8 cellular contexts compared by ENCODE assay signal in the genomic region with DNA sequence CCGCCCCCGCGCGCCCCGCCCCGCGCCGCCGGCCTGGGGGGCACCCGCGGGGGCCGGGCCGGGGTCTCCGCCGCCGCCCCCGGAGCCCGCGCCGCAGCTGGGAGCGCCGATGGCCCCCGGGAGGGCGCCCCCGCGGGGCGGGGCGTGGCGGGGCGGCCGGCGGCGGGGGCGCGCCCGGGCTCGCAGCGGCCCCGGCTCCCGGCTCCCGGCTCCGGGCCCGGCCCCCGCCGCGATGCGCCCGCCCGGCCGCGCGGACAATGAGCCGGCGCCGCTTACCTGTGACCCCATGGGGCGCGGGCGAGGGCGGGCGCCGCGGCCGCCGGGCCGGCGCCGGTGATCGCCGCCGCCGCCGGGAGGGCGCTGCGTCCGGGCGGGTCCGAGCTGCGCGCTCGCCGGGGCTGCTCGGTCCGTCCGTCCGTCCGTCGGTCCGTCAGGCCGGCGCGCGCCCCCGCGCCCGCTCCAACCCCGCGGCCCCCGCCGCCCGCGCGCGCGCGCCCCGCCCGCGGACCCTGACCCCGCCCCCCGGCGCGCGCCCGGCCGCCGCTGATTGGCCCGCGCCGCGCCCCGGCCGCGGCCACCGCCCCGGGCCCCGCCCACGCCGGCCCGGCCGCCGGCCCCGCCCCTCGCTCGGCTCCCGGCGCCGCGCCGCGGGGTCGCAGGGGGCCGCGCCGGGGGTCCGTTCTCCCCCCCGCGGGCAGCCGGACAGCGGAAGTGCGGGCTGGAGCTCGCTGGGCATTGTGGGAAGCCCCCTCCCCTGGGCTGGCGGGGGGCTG. TPM values are rescaled to one million over a fixed set of nuclear protein-coding genes. Genes with fewer than 3 reads are reported as not detected.
DNase-seq lines count a peak whose midpoint lies in the region; ATAC-seq, FAIRE-seq and TF ChIP-seq lines count a peak whose summit lies in the region.

A gene with protein sequence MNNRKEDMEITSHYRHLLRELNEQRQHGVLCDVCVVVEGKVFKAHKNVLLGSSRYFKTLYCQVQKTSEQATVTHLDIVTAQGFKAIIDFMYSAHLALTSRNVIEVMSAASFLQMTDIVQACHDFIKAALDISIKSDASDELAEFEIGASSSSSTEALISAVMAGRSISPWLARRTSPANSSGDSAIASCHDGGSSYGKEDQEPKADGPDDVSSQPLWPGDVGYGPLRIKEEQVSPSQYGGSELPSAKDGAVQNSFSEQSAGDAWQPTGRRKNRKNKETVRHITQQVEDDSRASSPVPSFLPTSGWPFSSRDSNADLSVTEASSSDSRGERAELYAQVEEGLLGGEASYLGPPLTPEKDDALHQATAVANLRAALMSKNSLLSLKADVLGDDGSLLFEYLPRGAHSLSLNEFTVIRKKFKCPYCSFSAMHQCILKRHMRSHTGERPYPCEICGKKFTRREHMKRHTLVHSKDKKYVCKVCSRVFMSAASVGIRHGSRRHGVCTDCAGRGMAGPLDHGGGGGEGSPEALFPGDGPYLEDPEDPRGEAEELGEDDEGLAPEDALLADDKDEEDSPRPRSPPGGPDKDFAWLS (minus strand): TSS at position 444 of the 773 bp plus-strand sequence. CDS start 40,507 bp downstream, outside the sequence.

- CTCF ChIA-PET in activated naive CD4-positive, alpha-beta T cell treated with anti-CD3 and anti-CD28 coated beads for 36 hours (lab: Charles Lee), result no interaction called here
- CTCF ChIA-PET in WTC11 (lab: Charles Lee), result interaction anchor here (0.6 to 2.7 kb wide), 3 partner anchors 28 to 56 kb away, joined by 3 to 9 read pairs (median 4); no protein-coding TSS in a partner anchor

- POLR2A ChIA-PET in WTC11 (lab: Charles Lee), result interaction anchor here (0.6 kb wide), 1 partner anchor 33 kb away, joined by 3 read pairs; no protein-coding TSS in a partner anchor

- H3K79me2 ChIP-seq in neural cell (replicated peaks; ENCODE audit: insufficient read depth, low read length), result peaks cover 39% of the 10 kb centered on the region

- no peaks in the 10 kb centered on the region for H3K36me3 ChIP-seq in neural cell (ENCODE audit: insufficient read depth, low read length)

- H3F3A ChIP-seq in neural cell (ENCODE audit: insufficient read depth, low read length, poor library complexity, severe bottlenecking), result peaks cover 5% of the 10 kb centered on the region

- peak within 1 kb of the TSS; percentile 76 for H3K4me3 Mint-ChIP-seq in activated naive CD4-positive, alpha-beta T cell treated with anti-CD3 and anti-CD28 coated beads for 36 hours
- H3K4me3 Mint-ChIP-seq in WTC11, result peak within 1 kb of the TSS; percentile 78

- intact Hi-C loops in activated naive CD4-positive, alpha-beta T cell treated with anti-CD3 and anti-CD28 coated beads for 36 hours (cut with micrococcal nuclease), result no loop called here

- peak within 1 kb of the TSS; percentile 74 for H3K9ac ChIP-seq in neural cell (ENCODE audit: low read length)

- peaks cover 13% of the 10 kb centered on the region for H3K4me1 Mint-ChIP-seq in activated naive CD4-positive, alpha-beta T cell treated with anti-CD3 and anti-CD28 coated beads for 36 hours (ENCODE audit: low read depth)
- H3K4me1 Mint-ChIP-seq in WTC11, result peaks cover 32% of the 10 kb centered on the region

- H3K4me3 ChIP-seq in neural cell (ENCODE audit: low read length), result peak within 1 kb of the TSS; percentile 90

- no peak within 1 kb of the TSS for H3K27ac Mint-ChIP-seq in activated naive CD4-positive, alpha-beta T cell treated with anti-CD3 and anti-CD28 coated beads for 36 hours
- no peak within 1 kb of the TSS for H3K27ac Mint-ChIP-seq in WTC11

- peak; percentile 62 for ATAC-seq in HG03521 (IDR thresholded peaks at IDR 0.05; ENCODE audit: unreplicated experiment)
- ATAC-seq in WTC11, result peak; percentile 8

- H3K4me2 ChIP-seq in neural cell (ENCODE audit: low read length), result peak within 1 kb of the TSS; percentile 95

- no peak within 1 kb of the TSS for H2AFZ ChIP-seq in neural cell (ENCODE audit: low read depth, low read length)

- no peaks in the 10 kb centered on the region for H3K9me3 Mint-ChIP-seq in activated naive CD4-positive, alpha-beta T cell treated with anti-CD3 and anti-CD28 coated beads for 36 hours
- no peaks in the 10 kb centered on the region for H3K9me3 Mint-ChIP-seq in WTC11

- no peaks in the 10 kb centered on the region for H3K9me2 ChIP-seq in neural cell (ENCODE audit: insufficient read depth, low read length)

- no peak for DNase-seq in activated naive CD4-positive, alpha-beta T cell treated with anti-CD3 and anti-CD28 coated beads for 36 hours
- no peak for DNase-seq in activated naive CD4-positive, alpha-beta T cell (lab: John Stamatoyannopoulos, UW)
- DNase-seq in WTC11 (ENCODE audit: low spot score), result peak; percentile 42
- DNase-seq in frontal cortex (ENCODE audit: low spot score in 2 of 2), result peak; percentile 95
- DNase-seq in NOMO-1 treated with dmso at 0.1 percent for 144 hours (lab: John Stamatoyannopoulos, UW; ENCODE audit: unreplicated experiment), result no peak
- DNase-seq in globus pallidus (ENCODE audit: low spot score), result no peak

- no peaks in the 10 kb centered on the region for H4K20me1 ChIP-seq in neural cell (ENCODE audit: insufficient read depth)

- TF ChIP-seq EP300 in neural cell (conservative IDR thresholded peaks at IDR 0.05; ENCODE audit: poor library complexity, severe bottlenecking), result no peak

- peaks cover 36% of the 10 kb centered on the region for H3K27me3 Mint-ChIP-seq in activated naive CD4-positive, alpha-beta T cell treated with anti-CD3 and anti-CD28 coated beads for 36 hours (ENCODE audit: low read depth)
- peaks cover 42% of the 10 kb centered on the region for H3K27me3 Mint-ChIP-seq in WTC11 (ENCODE audit: low read depth)

- no peak for FAIRE-seq in frontal cortex (lab: Jason Lieb, UNC)

- H3K27ac ChIP-seq in neural cell (ENCODE audit: low read length), result peak within 1 kb of the TSS; percentile 55

- no peaks in the 10 kb centered on the region for H3K36me3 Mint-ChIP-seq in activated naive CD4-positive, alpha-beta T cell treated with anti-CD3 and anti-CD28 coated beads for 36 hours (ENCODE audit: low read depth)
- no peaks in the 10 kb centered on the region for H3K36me3 Mint-ChIP-seq in WTC11

- no peaks in the 10 kb centered on the region for H3K9me3 ChIP-seq in neural cell (ENCODE audit: low read length)

- no peak for TF ChIP-seq CTCF in WTC11 (IDR thresholded peaks at IDR 0.05)
- no peak for TF ChIP-seq CTCF in neural cell (IDR thresholded peaks at IDR 0.05; ENCODE audit: poor library complexity, severe bottlenecking)

- no peak for TF ChIP-seq RAD21 in neural cell (conservative IDR thresholded peaks at IDR 0.05)

- H3K27me3 ChIP-seq in neural cell (ENCODE audit: insufficient read depth, low read depth, low read length), result peaks cover 12% of the 10 kb centered on the region

TF ChIP-seq in WTC11, 78 proteins besides CTCF, POLR2A, EP300 and RAD21 (continues in another document):
- TF ChIP-seq ZNF671 (CRISPR knock-in tag; IDR thresholded peaks at IDR 0.05), result no peak
- peak; percentile 97 for TF ChIP-seq ZNF423 (CRISPR knock-in tag; IDR thresholded peaks at IDR 0.05)
- 0 out of 2 replicates have a peak, but pooled peaks have one; percentile 5 for TF ChIP-seq KAT7 (CRISPR knock-in tag; IDR thresholded peaks at IDR 0.05; ENCODE audit: borderline replicate concordance)
- no peak for TF ChIP-seq ZNF396 (CRISPR knock-in tag; IDR thresholded peaks at IDR 0.05; ENCODE audit: borderline replicate concordance)
- TF ChIP-seq, protein P1, sequence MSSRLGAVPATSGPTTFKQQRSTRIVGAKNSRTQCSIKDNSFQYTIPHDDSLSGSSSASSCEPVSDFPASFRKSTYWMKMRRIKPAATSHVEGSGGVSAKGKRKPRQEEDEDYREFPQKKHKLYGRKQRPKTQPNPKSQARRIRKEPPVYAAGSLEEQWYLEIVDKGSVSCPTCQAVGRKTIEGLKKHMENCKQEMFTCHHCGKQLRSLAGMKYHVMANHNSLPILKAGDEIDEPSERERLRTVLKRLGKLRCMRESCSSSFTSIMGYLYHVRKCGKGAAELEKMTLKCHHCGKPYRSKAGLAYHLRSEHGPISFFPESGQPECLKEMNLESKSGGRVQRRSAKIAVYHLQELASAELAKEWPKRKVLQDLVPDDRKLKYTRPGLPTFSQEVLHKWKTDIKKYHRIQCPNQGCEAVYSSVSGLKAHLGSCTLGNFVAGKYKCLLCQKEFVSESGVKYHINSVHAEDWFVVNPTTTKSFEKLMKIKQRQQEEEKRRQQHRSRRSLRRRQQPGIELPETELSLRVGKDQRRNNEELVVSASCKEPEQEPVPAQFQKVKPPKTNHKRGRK (CRISPR knock-in tag; IDR thresholded peaks at IDR 0.05; ENCODE audit: borderline replicate concordance), result no peak

TF ChIP-seq in neural cell, 6 proteins besides CTCF, POLR2A, EP300 and RAD21:
- TF ChIP-seq POLR2AphosphoS5 (IDR thresholded peaks at IDR 0.05) (peak; percentile 19), SMC3 (conservative IDR thresholded peaks at IDR 0.05; ENCODE audit: poor library complexity) (no peak), MXI1 (conservative IDR thresholded peaks at IDR 0.05; ENCODE audit: poor library complexity, severe bottlenecking) (no peak), TAF1 (IDR thresholded peaks at IDR 0.05; ENCODE audit: low read depth) (no peak)
- TF ChIP-seq, protein P2, sequence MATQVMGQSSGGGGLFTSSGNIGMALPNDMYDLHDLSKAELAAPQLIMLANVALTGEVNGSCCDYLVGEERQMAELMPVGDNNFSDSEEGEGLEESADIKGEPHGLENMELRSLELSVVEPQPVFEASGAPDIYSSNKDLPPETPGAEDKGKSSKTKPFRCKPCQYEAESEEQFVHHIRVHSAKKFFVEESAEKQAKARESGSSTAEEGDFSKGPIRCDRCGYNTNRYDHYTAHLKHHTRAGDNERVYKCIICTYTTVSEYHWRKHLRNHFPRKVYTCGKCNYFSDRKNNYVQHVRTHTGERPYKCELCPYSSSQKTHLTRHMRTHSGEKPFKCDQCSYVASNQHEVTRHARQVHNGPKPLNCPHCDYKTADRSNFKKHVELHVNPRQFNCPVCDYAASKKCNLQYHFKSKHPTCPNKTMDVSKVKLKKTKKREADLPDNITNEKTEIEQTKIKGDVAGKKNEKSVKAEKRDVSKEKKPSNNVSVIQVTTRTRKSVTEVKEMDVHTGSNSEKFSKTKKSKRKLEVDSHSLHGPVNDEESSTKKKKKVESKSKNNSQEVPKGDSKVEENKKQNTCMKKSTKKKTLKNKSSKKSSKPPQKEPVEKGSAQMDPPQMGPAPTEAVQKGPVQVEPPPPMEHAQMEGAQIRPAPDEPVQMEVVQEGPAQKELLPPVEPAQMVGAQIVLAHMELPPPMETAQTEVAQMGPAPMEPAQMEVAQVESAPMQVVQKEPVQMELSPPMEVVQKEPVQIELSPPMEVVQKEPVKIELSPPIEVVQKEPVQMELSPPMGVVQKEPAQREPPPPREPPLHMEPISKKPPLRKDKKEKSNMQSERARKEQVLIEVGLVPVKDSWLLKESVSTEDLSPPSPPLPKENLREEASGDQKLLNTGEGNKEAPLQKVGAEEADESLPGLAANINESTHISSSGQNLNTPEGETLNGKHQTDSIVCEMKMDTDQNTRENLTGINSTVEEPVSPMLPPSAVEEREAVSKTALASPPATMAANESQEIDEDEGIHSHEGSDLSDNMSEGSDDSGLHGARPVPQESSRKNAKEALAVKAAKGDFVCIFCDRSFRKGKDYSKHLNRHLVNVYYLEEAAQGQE (IDR thresholded peaks at IDR 0.05; ENCODE audit: borderline replicate concordance), result no peak

RNA-seq across cellular contexts. Expression of the gene that starts here (rescaled TPM):
- under 1 TPM; 0.17 to 0.20 TPM for total RNA-seq in activated naive CD4-positive, alpha-beta T cell treated with anti-CD3 and anti-CD28 coated beads for 36 hours
- total RNA-seq in WTC11 (2021), result 18.9 to 20.1 TPM (median 20.1 TPM) in 3 replicates
- 22.4 TPM for total RNA-seq in frontal cortex
- polyA plus RNA-seq in neural cell, result 15.0 and 21.0 TPM in 2 replicates
- polyA minus RNA-seq in neural cell, result 43.5 and 48.2 TPM in 2 replicates

Comparison
In these comparisons a context has a peak if more than half of its experiments do, and no peak if none do; other contexts are left out.
1. RNA of the gene that starts here (total RNA-seq): 22.4 TPM in frontal cortex (single experiment) and 18.9 to 20.1 TPM in WTC11; 0.17 to 0.20 TPM in activated naive CD4-positive, alpha-beta T cell treated with anti-CD3 and anti-CD28 coated beads for 36 hours; every median in the first group is over 10 times any median in the second.
2. DNase-seq: peak in WTC11 (single experiment) and frontal cortex (2 of 2); none in activated naive CD4-positive, alpha-beta T cell treated with anti-CD3 and anti-CD28 coated beads for 36 hours (single experiment), activated naive CD4-positive, alpha-beta T cell (0 of 4), NOMO-1 treated with dmso at 0.1 percent for 144 hours (single experiment) and globus pallidus (single experiment).